In genomic region chr9:118302721-118303120, GRCh38 we compare ENCODE assay signal across 22 cellular contexts.
DNase-seq lines count a peak whose midpoint lies in the region; ATAC-seq lines count a peak whose summit lies in the region.
"Had no signal": no experiment of that assay in that cellular context is flagged by ENCODE, and none has a peak within 500 bp of the region (broad histone marks: within the 10 kb centered on the region; RNA-seq: fewer than 3 reads in every experiment).

No MANE protein-coding gene starts in this region.

- intact Hi-C loops in left cardiac atrium (cut with DNase I) = no loop called here

- H3K27ac ChIP-seq in SJCRH30 (no peak overlapping the region; the same call in 1 of the 2 replicates), trophoblast cell (ENCODE audit: low read depth, low read length) (no peak overlapping the region)
- H3K27ac ChIP-seq: BLaER1 had no signal

- no peaks in the 10 kb centered on the region for H3K79me1 ChIP-seq in trophoblast cell (ENCODE audit: low read length)

- H3K36me3 ChIP-seq in SJCRH30 = no peaks in the 10 kb centered on the region
- no peaks in the 10 kb centered on the region for H3K36me3 ChIP-seq in trophoblast cell (ENCODE audit: control insufficient read depth in 1 of 2, insufficient read depth in 2 of 2, low read length in 2 of 2)
- H3K36me3 ChIP-seq: BE2C, BLaER1 had no signal

- H3K79me2 ChIP-seq in trophoblast cell (ENCODE audit: control insufficient read depth, insufficient read depth, low read length, poor library complexity) = no peaks in the 10 kb centered on the region

- H3K14ac ChIP-seq in trophoblast cell (ENCODE audit: low read length) = no peak overlapping the region

- no peak overlapping the region for H3K23ac ChIP-seq in trophoblast cell (ENCODE audit: low read length)

- H3K4me3 ChIP-seq in SJCRH30 = no peak overlapping the region
- no peak overlapping the region for H3K4me3 ChIP-seq in trophoblast cell (ENCODE audit: low read depth, low read length)
- H3K4me3 ChIP-seq: BLaER1, GM12878 had no signal

- H4K91ac ChIP-seq in trophoblast cell (ENCODE audit: low read depth, low read length) = no peak overlapping the region

- no peak overlapping the region for H2AFZ ChIP-seq in trophoblast cell (ENCODE audit: insufficient read depth, low read length, poor library complexity)

- no peak overlapping the region for H2BK5ac ChIP-seq in trophoblast cell (ENCODE audit: low read depth, low read length, poor library complexity)

- H2BK12ac ChIP-seq in trophoblast cell (ENCODE audit: low read length) = no peak overlapping the region

- no peak overlapping the region for H2BK120ac ChIP-seq in trophoblast cell (ENCODE audit: insufficient read depth, low read length, poor library complexity)

- no peaks in the 10 kb centered on the region for H3K27me3 ChIP-seq in SJCRH30
- H3K27me3 ChIP-seq in trophoblast cell (ENCODE audit: insufficient read depth, low read length) = no peaks in the 10 kb centered on the region
- H3K27me3 ChIP-seq: BE2C, BLaER1 had no signal

- H3K4ac ChIP-seq in trophoblast cell (ENCODE audit: low read depth, low read length) = no peak overlapping the region

- no peak overlapping the region for H2AK5ac ChIP-seq in trophoblast cell (ENCODE audit: low read length)

- no CpG with 5 or more reads among the region's 2 CpGs for WGBS in trophoblast cell (ENCODE audit: extremely low coverage, insufficient coverage, insufficient read length)

- H4K12ac ChIP-seq in trophoblast cell (ENCODE audit: low read depth, low read length) = no peak overlapping the region

- H3K9ac ChIP-seq in trophoblast cell (ENCODE audit: low read length) = no peak overlapping the region
- H3K9ac ChIP-seq: BLaER1 had no signal

- no peak overlapping the region for H3K18ac ChIP-seq in trophoblast cell (ENCODE audit: low read length)

- DNase-seq in NCI-H526 (lab: John Stamatoyannopoulos, UW) = peak; percentile 6 to 30
- DNase-seq in SJCRH30 = peak; percentile 52 to 72
- no peak for DNase-seq in trophoblast cell
- DNase-seq in left cardiac atrium = no peak
- DNase-seq in T1000 (lab: John Stamatoyannopoulos, UW) = no peak
- DNase-seq: 8988T; ACHN; BE2C; C1 segment of cervical spinal cord; CD4-positive, alpha-beta memory T cell; CD4-positive, CD25-positive, alpha-beta regulatory T cell; CD8-positive, alpha-beta memory T cell; COR-L47; DMS 273 treated with DMSO at 0.1 percent for 48 hours; DMS153; DMS53; DMS79; DND-41; EL; GDM1 had no signal

- H3K9me3 ChIP-seq in SJCRH30 (replicated peaks) (no peaks in the 10 kb centered on the region), trophoblast cell (ENCODE audit: insufficient read depth, low read depth, low read length) (no peaks in the 10 kb centered on the region)
- H3K9me3 ChIP-seq: BE2C, BLaER1 had no signal

- H3K4me1 ChIP-seq in SJCRH30 (peaks cover 32% of the 10 kb centered on the region), trophoblast cell (ENCODE audit: control insufficient read depth in 1 of 2, insufficient read depth in 2 of 2, low read length in 2 of 2) (no peaks in the 10 kb centered on the region)
- H3K4me1 ChIP-seq: BE2C, BLaER1 had no signal

- ATAC-seq in left cardiac atrium = no peak
- ATAC-seq: GM12878 had no signal

- H3K4me2 ChIP-seq in trophoblast cell (ENCODE audit: low read length) = no peak overlapping the region
- H3K4me2 ChIP-seq: BLaER1 had no signal

- H4K8ac ChIP-seq in trophoblast cell (ENCODE audit: low read depth, low read length) = no peak overlapping the region

Comparison
In these comparisons a context has a peak if more than half of its experiments do, and no peak if none do; other contexts are left out.
1. DNase-seq: peak in NCI-H526 (2 of 2) and SJCRH30 (2 of 2); none in trophoblast cell (0 of 2), left cardiac atrium (single experiment) and T1000 (single experiment).